In genomic region chr7:52500796-52501195, GRCh38 we compare ENCODE assay signal across 21 cellular contexts.
DNase-seq lines count a peak whose midpoint lies in the region; ATAC-seq, FAIRE-seq and TF ChIP-seq lines count a peak whose summit lies in the region.
"Had no signal": no experiment of that assay in that cellular context is flagged by ENCODE, and none has a peak within 500 bp of the region (broad histone marks: within the 10 kb centered on the region; RNA-seq: fewer than 3 reads in every experiment).

No MANE protein-coding gene starts in this region.

- no peaks in the 10 kb centered on the region for H3K36me3 ChIP-seq in BE2C
- H3K36me3 ChIP-seq: cardiac muscle cell, esophagus squamous epithelium, HAP-1, upper lobe of right lung had no signal

- ATAC-seq in GM18909 (IDR thresholded peaks at IDR 0.05; ENCODE audit: poor library complexity, unreplicated experiment) (no peak), HG03097 (IDR thresholded peaks at IDR 0.05; ENCODE audit: low FRiP score, unreplicated experiment) (no peak)
- ATAC-seq: activated T-cell treated with anti-CD3 and anti-CD28 coated beads, Interleukin-2, amount 50 U/mL, for 4 hours; Right ventricle myocardium inferior; upper lobe of right lung had no signal

- DNase-seq in BE2C (peak; percentile 13), H54 (ENCODE audit: insufficient read length, low spot score) (no peak), RKO (ENCODE audit: low spot score) (peak; percentile 21), fibroblast of villous mesenchyme (ENCODE audit: low read depth) (peak; percentile 10), pons (ENCODE audit: low spot score) (no peak)
- DNase-seq in activated effector memory CD4-positive, alpha-beta T cell treated with Interleukin-2 at 50 U/mL for 16 hours: no peak
- DNase-seq: activated CD4-positive, alpha-beta memory T cell treated with anti-CD3 and anti-CD28 coated beads for 36 hours; activated naive CD8-positive, alpha-beta T cell treated with anti-CD3 and anti-CD28 coated beads, Interleukin-2, amount 10 ng/mL, durations not matched to agents 7 days and 5 days; activated T-cell treated with anti-CD3 and anti-CD28 coated beads, Interleukin-2, amount 50 U/mL, for 4 hours; esophagus squamous epithelium; head of caudate nucleus; NCI-H2107; NCI-H748 treated with DMSO at 0.1 percent for 48 hours; stimulated activated CD4-positive, alpha-beta T cell treated with anti-CD3 and anti-CD28 coated beads, Interleukin-2, amount 100 ng/mL, for 24 hours; T-helper 1 cell; upper lobe of right lung had no signal

- no peaks in the 10 kb centered on the region for H3K9me3 ChIP-seq in BE2C
- H3K9me3 ChIP-seq: esophagus squamous epithelium, HAP-1, upper lobe of right lung had no signal

- TF ChIP-seq POLR2A in H54 (IDR thresholded peaks at IDR 0.05; ENCODE audit: low read depth, low read length): no peak

- FAIRE-seq in H54 (lab: Jason Lieb, UNC): peak; percentile 58

- no peaks in the 10 kb centered on the region for H3K27me3 ChIP-seq in BE2C
- H3K27me3 ChIP-seq: cardiac muscle cell, esophagus squamous epithelium, upper lobe of right lung had no signal

- H3K4me3 ChIP-seq in BE2C (ENCODE audit: low read depth, low read length) (peak overlapping the region; percentile 29), fibroblast of villous mesenchyme (ENCODE audit: low read depth, low read length) (no peak overlapping the region)
- H3K4me3 ChIP-seq: cardiac muscle cell, esophagus squamous epithelium, HAP-1, upper lobe of right lung had no signal

- H3K4me1 ChIP-seq in BE2C: peaks cover 16% of the 10 kb centered on the region
- H3K4me1 ChIP-seq: esophagus squamous epithelium, HAP-1, upper lobe of right lung had no signal

- TF ChIP-seq CTCF in BE2C (IDR thresholded peaks at IDR 0.05; ENCODE audit: low read depth, low read length) (no peak), fibroblast of villous mesenchyme (IDR thresholded peaks at IDR 0.05; ENCODE audit: insufficient read depth, low read depth, low read length) (no peak)

Comparison
In these comparisons a context has a peak if more than half of its experiments do, and no peak if none do; other contexts are left out.
1. DNase-seq: peak in BE2C (single experiment), RKO (single experiment) and fibroblast of villous mesenchyme (single experiment); none in H54 (single experiment), activated effector memory CD4-positive, alpha-beta T cell treated with Interleukin-2 at 50 U/mL for 16 hours (single experiment) and pons (single experiment).